Comparison of ENCODE assay signal across 23 cellular contexts in the genomic region with DNA sequence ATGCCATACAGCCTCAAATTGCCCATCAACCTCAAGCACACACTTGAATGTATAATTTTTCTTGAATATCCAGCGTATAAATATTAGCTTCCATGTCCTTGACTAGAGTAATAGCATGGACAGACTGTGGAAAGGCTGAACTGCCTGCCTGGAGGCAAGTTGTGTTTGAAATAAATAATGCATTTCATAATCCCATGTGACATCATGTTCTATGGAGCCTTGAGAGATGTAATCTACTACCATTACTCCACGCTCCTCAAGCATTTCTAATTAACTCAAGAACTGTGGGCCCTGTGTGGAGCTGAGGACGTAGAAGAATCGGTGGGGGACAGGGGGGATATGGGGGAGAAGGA.
DNase-seq lines count a peak whose midpoint lies in the region; ATAC-seq and TF ChIP-seq lines count a peak whose summit lies in the region.
"Had no signal": no experiment of that assay in that cellular context is flagged by ENCODE, and none has a peak within 500 bp of the region (broad histone marks: within the 10 kb centered on the region; RNA-seq: fewer than 3 reads in every experiment).

No MANE protein-coding gene starts in this region.

- dilution Hi-C loops in IMR-90 (cut with HindIII; ENCODE audit: low sequenced_read_pairs, unreplicated experiment), result no loop called here

- no peak for TF ChIP-seq RAD21 in IMR-90 (IDR thresholded peaks at IDR 0.05; ENCODE audit: low read length)

- no peaks in the 10 kb centered on the region for H3K79me1 ChIP-seq in IMR-90 (ENCODE audit: low read depth in 1 of 2, low read length in 2 of 2)

- H2AFZ ChIP-seq in IMR-90 (replicated peaks; ENCODE audit: low read length, poor library complexity), result no peak overlapping the region

- intact Hi-C loops in IMR-90 (cut with micrococcal nuclease) (no loop called here), upper lobe of right lung (cut with DNase I) (no loop called here)

- in situ Hi-C loops in IMR-90 (cut with MboI; ENCODE audit: low sequenced_read_pairs), result no loop called here

- no peak overlapping the region for H2AK9ac ChIP-seq in IMR-90 (replicated peaks; ENCODE audit: low read depth, low read length, poor library complexity)

- H3K56ac ChIP-seq in IMR-90 (ENCODE audit: extremely low read depth, insufficient read depth, low read length), result no peak overlapping the region

- no peak overlapping the region for H3K4me2 ChIP-seq in IMR-90 (ENCODE audit: low read depth, low read length)

- peaks cover 4% of the 10 kb centered on the region; the same call in 1 of the 2 replicates for H3K4me1 ChIP-seq in IMR-90 (ENCODE audit: control insufficient read depth, insufficient read depth, low read length)
- H3K4me1 ChIP-seq in adipocyte (ENCODE audit: control insufficient read depth, insufficient read depth, low read length), result peaks cover 18% of the 10 kb centered on the region
- peaks cover 2% of the 10 kb centered on the region for H3K4me1 ChIP-seq in upper lobe of right lung
- H3K4me1 ChIP-seq: HAP-1, SJSA1 had no signal

- H4K91ac ChIP-seq in IMR-90 (ENCODE audit: insufficient read depth, low read depth, low read length), result no peak overlapping the region

- H3K18ac ChIP-seq in IMR-90 (ENCODE audit: low read depth, low read length), result no peak overlapping the region

- H3K9me3 ChIP-seq in IMR-90 (ENCODE audit: control insufficient read depth, insufficient read depth, low read length) (no peaks in the 10 kb centered on the region), adipocyte (ENCODE audit: control insufficient read depth, low read length) (no peaks in the 10 kb centered on the region), upper lobe of right lung (no peaks in the 10 kb centered on the region)
- H3K9me3 ChIP-seq: HAP-1, SJSA1 had no signal

- H3K36me3 ChIP-seq in IMR-90 (ENCODE audit: control insufficient read depth, insufficient read depth, low read length) (0 out of 2 replicates have a peak, but pooled peaks cover 1% of the 10 kb centered on the region), adipocyte (ENCODE audit: control insufficient read depth, insufficient read depth, low read length, severe bottlenecking) (no peaks in the 10 kb centered on the region), upper lobe of right lung (no peaks in the 10 kb centered on the region)
- H3K36me3 ChIP-seq: HAP-1, SJSA1 had no signal

- no peaks in the 10 kb centered on the region for H3K27me3 Mint-ChIP-seq in activated CD8-positive, alpha-beta T cell treated with anti-CD3 and anti-CD28 coated beads, Interleukin-2, amount 10 ng/mL, durations not matched to agents 7 days and 5 days (ENCODE audit: low read depth)

- no peak overlapping the region for H4K5ac ChIP-seq in IMR-90 (ENCODE audit: low read depth, low read length)

- no peak overlapping the region for H3K9ac ChIP-seq in IMR-90 (ENCODE audit: low read depth, low read length)
- no peak overlapping the region for H3K9ac ChIP-seq in adipocyte (ENCODE audit: low read length)

- no peaks in the 10 kb centered on the region for H3K9me3 Mint-ChIP-seq in activated CD8-positive, alpha-beta T cell treated with anti-CD3 and anti-CD28 coated beads, Interleukin-2, amount 10 ng/mL, durations not matched to agents 7 days and 5 days (ENCODE audit: insufficient read depth)

- H2BK120ac ChIP-seq in IMR-90 (ENCODE audit: low read depth, low read length), result no peak overlapping the region

- CTCF ChIA-PET in IMR-90 (lab: Yijun Ruan, JAX) (interaction anchor here (0.5 to 1.5 kb wide), 2 partner anchors 16 to 282 kb away, joined by 5 to 11 read pairs; no protein-coding TSS in a partner anchor), RWPE1 (lab: Yijun Ruan, JAX) (interaction anchor here (0.6 to 0.7 kb wide), 2 partner anchors 12 to 86 kb away, joined by 3 to 5 read pairs; no protein-coding TSS in a partner anchor)
- CTCF ChIA-PET in activated CD8-positive, alpha-beta T cell treated with anti-CD3 and anti-CD28 coated beads, Interleukin-2, amount 10 ng/mL, durations not matched to agents 7 days and 5 days (lab: Charles Lee), result interaction anchor here (0.7 to 3.9 kb wide), 6 partner anchors 10 to 105 kb away, joined by 3 to 45 read pairs (median 4); a partner anchor contains a TSS

- no peak overlapping the region for H3K4me3 ChIP-seq in IMR-90 (ENCODE audit: insufficient read depth, low read depth, low read length)
- no peak overlapping the region for H3K4me3 ChIP-seq in adipocyte (ENCODE audit: low read length)
- no peak overlapping the region for H3K4me3 ChIP-seq in fibroblast of villous mesenchyme (ENCODE audit: low read depth, low read length)
- no peak overlapping the region for H3K4me3 ChIP-seq in upper lobe of right lung
- H3K4me3 ChIP-seq: HAP-1, SJSA1 had no signal

- DNase-seq in IMR-90 (no peak), adipocyte (ENCODE audit: low read depth) (peak; percentile 4), fibroblast of villous mesenchyme (ENCODE audit: low read depth) (peak; percentile 19), upper lobe of right lung (no peak), RWPE1 (ENCODE audit: low spot score) (no peak)
- no peak for DNase-seq in activated CD4-positive, CD25-positive, alpha-beta regulatory T cell treated with anti-CD3 and anti-CD28 coated beads, Interleukin-2, amount 50 U/mL, for 72 hours
- no peak for DNase-seq in activated CD8-positive, alpha-beta T cell treated with anti-CD3 and anti-CD28 coated beads, Interleukin-2, amount 10 ng/mL, durations not matched to agents 7 days and 5 days
- DNase-seq: ACHN, Calu3, DMS79 treated with DMSO at 0.1 percent for 48 hours, GOT3, Karpas-422, NCI-H1092, NCI-H1417 treated with DMSO at 0.1 percent for 48 hours, NCI-H1930, NCI-H2107, NCI-H446, NCI-H524 treated with DMSO at 0.1 percent for 48 hours, NCI-H774, Right ventricle myocardium superior had no signal

- no peak overlapping the region for H2BK20ac ChIP-seq in IMR-90 (ENCODE audit: low read depth, low read length)

- no peak overlapping the region for H3K27ac Mint-ChIP-seq in activated CD8-positive, alpha-beta T cell treated with anti-CD3 and anti-CD28 coated beads, Interleukin-2, amount 10 ng/mL, durations not matched to agents 7 days and 5 days

- no TSS peak for BruUV-seq in IMR-90 (replicated peaks; lab: Mats Ljungman, UMichigan)

- H3K14ac ChIP-seq in IMR-90 (replicated peaks; ENCODE audit: low read depth, low read length), result no peak overlapping the region

- no peak for TF ChIP-seq POLR2A in IMR-90 (IDR thresholded peaks at IDR 0.05; ENCODE audit: low read depth, low read length)

- ATAC-seq in IMR-90 (ENCODE audit: low read depth) (peak; percentile 9; the same call in 1 of the 2 replicates), upper lobe of right lung (peak; percentile 11)
- no peak for ATAC-seq in activated CD8-positive, alpha-beta T cell treated with anti-CD3 and anti-CD28 coated beads, Interleukin-2, amount 10 ng/mL, durations not matched to agents 7 days and 5 days

- no CpG with 5 or more reads among the region's 4 CpGs for WGBS in IMR-90 (ENCODE audit: extremely low coverage in 2 of 2, insufficient read length in 1 of 2), 2 experiments

- H3K4ac ChIP-seq in IMR-90 (ENCODE audit: low read depth, low read length), result no peak overlapping the region

- no peaks in the 10 kb centered on the region for H3K4me1 Mint-ChIP-seq in activated CD8-positive, alpha-beta T cell treated with anti-CD3 and anti-CD28 coated beads, Interleukin-2, amount 10 ng/mL, durations not matched to agents 7 days and 5 days (ENCODE audit: low read depth)

- no peak overlapping the region for H3K4me3 Mint-ChIP-seq in activated CD8-positive, alpha-beta T cell treated with anti-CD3 and anti-CD28 coated beads, Interleukin-2, amount 10 ng/mL, durations not matched to agents 7 days and 5 days

- H3K27me3 ChIP-seq in IMR-90 (ENCODE audit: control insufficient read depth, insufficient read depth, low read length) (no peaks in the 10 kb centered on the region; the same call in 1 of the 2 replicates), adipocyte (replicated peaks; ENCODE audit: control insufficient read depth, insufficient read depth, low read length) (no peaks in the 10 kb centered on the region), upper lobe of right lung (no peaks in the 10 kb centered on the region)
- H3K27me3 ChIP-seq: SJSA1 had no signal

- no peak overlapping the region for H2AK5ac ChIP-seq in IMR-90 (ENCODE audit: low read depth, low read length)

- no peak overlapping the region for H4K8ac ChIP-seq in IMR-90 (ENCODE audit: low read depth in 2 of 2, low read length in 2 of 2)

- POLR2A ChIA-PET in IMR-90 (lab: Charles Lee; ENCODE audit: unreplicated experiment), result no interaction called here
- POLR2A ChIA-PET in activated CD8-positive, alpha-beta T cell treated with anti-CD3 and anti-CD28 coated beads, Interleukin-2, amount 10 ng/mL, durations not matched to agents 7 days and 5 days (lab: Charles Lee), result no interaction called here
- POLR2A ChIA-PET in RWPE1 (lab: Yijun Ruan, JAX; ENCODE audit: low non-redundant PET), result interaction anchor here (0.7 kb wide), 1 partner anchor 203 kb away, joined by 3 read pairs; no protein-coding TSS in a partner anchor

- peaks cover 7% of the 10 kb centered on the region for H3K9me1 ChIP-seq in IMR-90 (ENCODE audit: insufficient read depth, low read length)

- H3K36me3 Mint-ChIP-seq in activated CD8-positive, alpha-beta T cell treated with anti-CD3 and anti-CD28 coated beads, Interleukin-2, amount 10 ng/mL, durations not matched to agents 7 days and 5 days (ENCODE audit: low read depth), result no peaks in the 10 kb centered on the region

- no peak overlapping the region for H2BK5ac ChIP-seq in IMR-90 (ENCODE audit: low read depth, low read length, poor library complexity, severe bottlenecking)

- H3K23ac ChIP-seq in IMR-90 (ENCODE audit: low read depth, low read length), result no peak overlapping the region

- no peak overlapping the region for H2BK15ac ChIP-seq in IMR-90 (ENCODE audit: low read depth, low read length)

- TF ChIP-seq CTCF in IMR-90 (conservative IDR thresholded peaks at IDR 0.05; ENCODE audit: low read depth, low read length) (no peak), fibroblast of villous mesenchyme (IDR thresholded peaks at IDR 0.05; ENCODE audit: insufficient read depth, low read depth, low read length) (no peak), upper lobe of right lung (IDR thresholded peaks at IDR 0.05) (no peak), RWPE1 (conservative IDR thresholded peaks at IDR 0.05; ENCODE audit: low read depth) (no peak)

- H4K20me1 ChIP-seq in IMR-90 (ENCODE audit: insufficient read depth, low read length), result peaks cover 3% of the 10 kb centered on the region; the same call in 1 of the 2 replicates

- H3K27ac ChIP-seq in IMR-90 (ENCODE audit: insufficient read depth, low read length), result no peak overlapping the region
- H3K27ac ChIP-seq in upper lobe of right lung, result no peak overlapping the region
- no peak overlapping the region for H3K27ac ChIP-seq in RWPE1
- H3K27ac ChIP-seq: HL-60, SJSA1 had no signal

TF ChIP-seq in IMR-90, 13 proteins besides CTCF, POLR2A, EP300 and RAD21 (continues in another document):
- TF ChIP-seq MXI1 (IDR thresholded peaks at IDR 0.05; ENCODE audit: borderline replicate concordance, low read depth, low read length), result no peak
- TF ChIP-seq BHLHE40 (IDR thresholded peaks at IDR 0.05; ENCODE audit: low read depth, low read length), result no peak
- TF ChIP-seq SMC3 (IDR thresholded peaks at IDR 0.05; ENCODE audit: low read depth, low read length), result no peak
- TF ChIP-seq CEBPB (IDR thresholded peaks at IDR 0.05; ENCODE audit: low read depth, low read length), result no peak

Comparison
In these comparisons a context has a peak if more than half of its experiments do, and no peak if none do; other contexts are left out.
1. DNase-seq: peak in adipocyte (single experiment) and fibroblast of villous mesenchyme (single experiment); none in IMR-90 (single experiment), upper lobe of right lung (single experiment), activated CD4-positive, CD25-positive, alpha-beta regulatory T cell treated with anti-CD3 and anti-CD28 coated beads, Interleukin-2, amount 50 U/mL, for 72 hours (single experiment), activated CD8-positive, alpha-beta T cell treated with anti-CD3 and anti-CD28 coated beads, Interleukin-2, amount 10 ng/mL, durations not matched to agents 7 days and 5 days (single experiment) and RWPE1 (single experiment).